ENCODE assay signal across 10 cellular contexts in genomic region chr15:73981761-73982222, GRCh38. TPM values are rescaled to one million over a fixed set of nuclear protein-coding genes. Genes with fewer than 3 reads are reported as not detected.
A peak's percentile ranks its signal among the peaks of the same experiment; 100 is the strongest.
DNase-seq lines count a peak whose midpoint lies in the region; ATAC-seq and TF ChIP-seq lines count a peak whose summit lies in the region.
"Had no signal": no experiment of that assay in that cellular context is flagged by ENCODE, and none has a peak within 500 bp of the region (broad histone marks: within the 10 kb centered on the region; RNA-seq: fewer than 3 reads in every experiment).

No MANE protein-coding gene starts in this region.

- H3K9ac ChIP-seq in BLaER1 = no peak overlapping the region

- H3K9me3 Mint-ChIP-seq in dendritic cell treated with granulocyte-macrophage colony-stimulating factor and Interleukin-4, amounts not matched to agents 40 ng/mL and 50 ng/mL, for 4 days = no peaks in the 10 kb centered on the region

- H3K4me3 Mint-ChIP-seq in dendritic cell treated with granulocyte-macrophage colony-stimulating factor and Interleukin-4, amounts not matched to agents 40 ng/mL and 50 ng/mL, for 4 days = no peak overlapping the region

- intact Hi-C loops in dendritic cell treated with granulocyte-macrophage colony-stimulating factor and Interleukin-4, amounts not matched to agents 40 ng/mL and 50 ng/mL, for 4 days (cut with micrococcal nuclease) = no loop called here

- no peaks in the 10 kb centered on the region for H3K9me3 ChIP-seq in BLaER1
- H3K9me3 ChIP-seq in Peyer's patch = no peaks in the 10 kb centered on the region
- H3K9me3 ChIP-seq: HAP-1 had no signal

- H3K27ac Mint-ChIP-seq in dendritic cell treated with granulocyte-macrophage colony-stimulating factor and Interleukin-4, amounts not matched to agents 40 ng/mL and 50 ng/mL, for 4 days = peak overlapping the region; percentile 68

- H3K36me3 ChIP-seq in BLaER1 (no peaks in the 10 kb centered on the region), Peyer's patch (no peaks in the 10 kb centered on the region)
- H3K36me3 ChIP-seq: HAP-1 had no signal

- H3K27ac ChIP-seq in BLaER1 (no peak overlapping the region), Peyer's patch (peak overlapping the region; percentile 46 to 85 (median 70))

- H3K4me1 ChIP-seq in BLaER1 (peaks cover 55% of the 10 kb centered on the region), Peyer's patch (peaks cover 0 to 35% (median 25%) of the 10 kb centered on the region in 4 donors)
- H3K4me1 ChIP-seq: HAP-1 had no signal

- H3K27me3 ChIP-seq in BLaER1 (peaks cover 35% of the 10 kb centered on the region), Peyer's patch (no peaks in the 10 kb centered on the region)

- H3K36me3 Mint-ChIP-seq in dendritic cell treated with granulocyte-macrophage colony-stimulating factor and Interleukin-4, amounts not matched to agents 40 ng/mL and 50 ng/mL, for 4 days (ENCODE audit: low read depth) = peaks cover 23% of the 10 kb centered on the region

- ATAC-seq in omental fat pad (ENCODE audit: low FRiP score) = peak; percentile 52

- H3K4me1 Mint-ChIP-seq in dendritic cell treated with granulocyte-macrophage colony-stimulating factor and Interleukin-4, amounts not matched to agents 40 ng/mL and 50 ng/mL, for 4 days (ENCODE audit: low read depth) = peaks cover 41% of the 10 kb centered on the region

- peak overlapping the region; percentile 84 for H3K4me2 ChIP-seq in BLaER1

- TF ChIP-seq CTCF in Peyer's patch (IDR thresholded peaks at IDR 0.05) (no peak), omental fat pad (IDR thresholded peaks at IDR 0.05) (no peak)

- TF ChIP-seq POLR2A in Peyer's patch (IDR thresholded peaks at IDR 0.05) = no peak

- DNase-seq in Peyer's patch (peak in 1 of 3 donors; percentile 9), omental fat pad (ENCODE audit: low spot score) (no peak), NCI-H2081 (lab: John Stamatoyannopoulos, UW) (no peak), NCI-H524 (lab: John Stamatoyannopoulos, UW) (no peak), AG08396 (ENCODE audit: low spot score) (no peak), DMS79 (lab: John Stamatoyannopoulos, UW) (no peak)
- DNase-seq: NCI-H1105 treated with DMSO at 0.1 percent for 48 hours had no signal

- H3K4me3 ChIP-seq in BLaER1 = no peak overlapping the region
- H3K4me3 ChIP-seq in Peyer's patch = no peak overlapping the region
- H3K4me3 ChIP-seq: HAP-1 had no signal

- peaks cover 47% of the 10 kb centered on the region for H4K20me1 ChIP-seq in BLaER1

- H3K27me3 Mint-ChIP-seq in dendritic cell treated with granulocyte-macrophage colony-stimulating factor and Interleukin-4, amounts not matched to agents 40 ng/mL and 50 ng/mL, for 4 days = no peaks in the 10 kb centered on the region

RNA-seq across cellular contexts. Expression of gene STOML1, which starts 10.3 kb away (rescaled TPM):
- total RNA-seq in Peyer's patch = 10 to 100 TPM in 3 of 4 donors, not detected in 1; 10.9 to 24.5 (median 13.5) TPM
- total RNA-seq in omental fat pad = 10 to 100 TPM in 3 of 4 donors, 1 to 10 TPM in 1; 9.8 to 24.0 (median 15.9) TPM

RNA-seq across cellular contexts. Expression of gene PML, which starts 12.7 kb away (rescaled TPM):
- total RNA-seq in Peyer's patch = 100 to 1,000 TPM in 1 of 4 donors, 10 to 100 TPM in 3; 52.4 to 116 (median 82.9) TPM
- 100 to 1,000 TPM in 2 of 4 donors, 10 to 100 TPM in 2; 39.3 to 172 (median 86.5) TPM for total RNA-seq in omental fat pad

RNA-seq across cellular contexts. Expression of gene LOXL1, which starts 55.5 kb away (rescaled TPM):
- total RNA-seq in Peyer's patch (1 to 10 TPM; 1.8 to 8.3 (median 5.4) TPM), omental fat pad (10 to 100 TPM in 1 of 4 donors, 1 to 10 TPM in 3; 6.2 to 12.9 (median 8.6) TPM)
